18 cellular contexts compared by ENCODE assay signal in the genomic region with DNA sequence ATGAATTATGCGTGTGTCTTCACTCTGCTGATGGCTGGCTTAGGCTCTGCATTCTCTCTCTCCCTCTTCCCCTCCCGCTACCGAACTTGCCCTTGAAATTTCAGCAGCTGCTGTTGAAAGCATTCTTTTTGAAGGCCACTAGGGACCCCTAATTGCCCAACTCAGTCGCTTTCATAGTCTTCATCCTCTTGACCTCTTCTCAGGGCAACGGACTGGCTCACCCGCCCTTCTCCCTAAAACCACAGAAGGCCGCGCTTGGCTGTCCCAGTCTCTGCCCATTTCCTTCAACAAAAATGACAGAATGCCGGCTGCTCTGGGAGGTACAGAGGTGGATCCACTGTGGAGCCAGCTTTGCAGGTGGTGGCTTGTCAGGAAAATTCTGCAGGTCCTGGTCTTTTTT. TPM values are rescaled to one million over a fixed set of nuclear protein-coding genes. Genes with fewer than 3 reads are reported as not detected.
A peak's percentile ranks its signal among the peaks of the same experiment; 100 is the strongest.
DNase-seq lines count a peak whose midpoint lies in the region; ATAC-seq and TF ChIP-seq lines count a peak whose summit lies in the region.
"Had no signal": no experiment of that assay in that cellular context is flagged by ENCODE, and none has a peak within 500 bp of the region (broad histone marks: within the 10 kb centered on the region; RNA-seq: fewer than 3 reads in every experiment).

No MANE protein-coding gene starts in this region.

- no peak overlapping the region for H3K14ac ChIP-seq in neuronal stem cell (ENCODE audit: low read length)

- H3K79me1 ChIP-seq in neuronal stem cell (ENCODE audit: low read depth, low read length), result no peaks in the 10 kb centered on the region

- H2AFZ ChIP-seq in OCI-LY7 (ENCODE audit: low read length) (no peak overlapping the region), neuronal stem cell (ENCODE audit: low read length) (peak overlapping the region; percentile 50)
- H2AFZ ChIP-seq: hepatocyte, parathyroid adenoma had no signal

- no peak overlapping the region for H2BK12ac ChIP-seq in neuronal stem cell (ENCODE audit: low read length)

- WGBS in neuronal stem cell (ENCODE audit: extremely low coverage in 2 of 2, insufficient read length in 2 of 2, insufficient replicate concordance in 1 of 2), 2 donors, result no CpG with 5 or more reads among the region's 9 CpGs

- H4K91ac ChIP-seq in neuronal stem cell (ENCODE audit: low read depth, low read length, poor library complexity), result no peak overlapping the region

- H3K9ac ChIP-seq in neuronal stem cell (ENCODE audit: low read depth, low read length, poor library complexity), result no peak overlapping the region
- H3K9ac ChIP-seq: parathyroid adenoma had no signal

- no peak overlapping the region for H3K4me3 Mint-ChIP-seq in activated naive CD8-positive, alpha-beta T cell treated with anti-CD3 and anti-CD28 coated beads for 36 hours
- H3K4me3 Mint-ChIP-seq: memory B cell, WTC11 had no signal

- H3K27ac ChIP-seq in OCI-LY7 (ENCODE audit: low read depth, low read length, poor library complexity, severe bottlenecking), result no peak overlapping the region
- no peak overlapping the region for H3K27ac ChIP-seq in neuronal stem cell (replicated peaks; ENCODE audit: low read length)
- H3K27ac ChIP-seq: hepatocyte, parathyroid adenoma had no signal

- no peaks in the 10 kb centered on the region for H3K27me3 ChIP-seq in neuronal stem cell (ENCODE audit: control insufficient read depth in 3 of 3, insufficient read depth in 3 of 3, low read depth in 1 of 3, low read length in 3 of 3)
- H3K27me3 ChIP-seq: BE2C, hepatocyte, MG63 had no signal

- no peak overlapping the region for H3K18ac ChIP-seq in neuronal stem cell (ENCODE audit: low read length)

- intact Hi-C loops in OCI-LY7 (cut with micrococcal nuclease; ENCODE audit: unreplicated experiment), result no loop called here

- ATAC-seq in HG02678 (IDR thresholded peaks at IDR 0.05; ENCODE audit: unreplicated experiment) (no peak), GM21390 (IDR thresholded peaks at IDR 0.05; ENCODE audit: unreplicated experiment) (no peak)
- no peak for ATAC-seq in activated CD4-positive, CD25-positive, alpha-beta regulatory T cell treated with anti-CD3 and anti-CD28 coated beads, Interleukin-2, amount 50 U/mL, for 24 hours
- ATAC-seq: WTC11 had no signal

- no peaks in the 10 kb centered on the region for H3K79me2 ChIP-seq in OCI-LY7 (ENCODE audit: insufficient read depth, low read depth, low read length)
- H3K79me2 ChIP-seq: hepatocyte, parathyroid adenoma had no signal

- no peak overlapping the region for H2BK120ac ChIP-seq in neuronal stem cell (ENCODE audit: low read depth, low read length)

- H2AK5ac ChIP-seq in neuronal stem cell (ENCODE audit: low read depth, low read length), result no peak overlapping the region

- no peaks in the 10 kb centered on the region for H3K9me3 ChIP-seq in OCI-LY7 (ENCODE audit: low read length)
- peaks cover 0 to 1% of the 10 kb centered on the region in 2 donors for H3K9me3 ChIP-seq in neuronal stem cell (replicated peaks in 1 of 2; ENCODE audit: control insufficient read depth in 2 of 2, insufficient read depth in 1 of 2, low read depth in 1 of 2, low read length in 2 of 2)
- H3K9me3 ChIP-seq: BE2C, MG63 had no signal

- peak; percentile 11 for DNase-seq in HEK293T (ENCODE audit: extremely low spot score)
- peak; percentile 20 for DNase-seq in OCI-LY7 (ENCODE audit: low spot score)
- DNase-seq in fibroblast of gingiva (ENCODE audit: low read depth), result peak; percentile 85
- DNase-seq in neuronal stem cell (ENCODE audit: low spot score), result no peak
- no peak for DNase-seq in activated naive CD8-positive, alpha-beta T cell treated with anti-CD3 and anti-CD28 coated beads for 36 hours
- DNase-seq: BE2C; effector CD8-positive, alpha-beta T cell; MG63; NCI-H510A; stimulated activated CD4-positive, alpha-beta T cell treated with anti-CD3 and anti-CD28 coated beads, Interleukin-2, amount 100 ng/mL, for 24 hours; stimulated activated naive CD4-positive, alpha-beta T cell had no signal

- no peaks in the 10 kb centered on the region for H4K20me1 ChIP-seq in OCI-LY7 (ENCODE audit: insufficient read depth, low read length)

- no peak overlapping the region for H3K23ac ChIP-seq in neuronal stem cell (ENCODE audit: low read depth, low read length, poor library complexity)

- no peaks in the 10 kb centered on the region for H3K36me3 Mint-ChIP-seq in activated naive CD8-positive, alpha-beta T cell treated with anti-CD3 and anti-CD28 coated beads for 36 hours
- H3K36me3 Mint-ChIP-seq: memory B cell, WTC11 had no signal

- TF ChIP-seq CTCF in OCI-LY7 (conservative IDR thresholded peaks at IDR 0.05; ENCODE audit: low read length), result 0 out of 2 replicates have a peak, but pooled peaks have one; percentile 20

- H3K4me1 ChIP-seq in OCI-LY7 (ENCODE audit: insufficient read depth, low read length, poor library complexity, severe bottlenecking) (peaks cover 12% of the 10 kb centered on the region), neuronal stem cell (ENCODE audit: control insufficient read depth in 2 of 2, insufficient read depth in 1 of 2, low read depth in 1 of 2, low read length in 2 of 2) (peaks cover 6 to 13% of the 10 kb centered on the region in 2 donors)

- BruUV-seq in OCI-LY7 (replicated peaks; lab: Mats Ljungman, UMichigan), result no TSS peak

- no peak overlapping the region for H4K8ac ChIP-seq in neuronal stem cell (ENCODE audit: low read depth, low read length)

- H3K4ac ChIP-seq in neuronal stem cell (ENCODE audit: low read length), result no peak overlapping the region

- H3K27ac Mint-ChIP-seq in activated naive CD8-positive, alpha-beta T cell treated with anti-CD3 and anti-CD28 coated beads for 36 hours, result no peak overlapping the region
- H3K27ac Mint-ChIP-seq: memory B cell, WTC11 had no signal

- H3K4me2 ChIP-seq in OCI-LY7 (ENCODE audit: low read length) (no peak overlapping the region), neuronal stem cell (ENCODE audit: insufficient read depth, low read length, poor library complexity, severe bottlenecking) (no peak overlapping the region)
- H3K4me2 ChIP-seq: hepatocyte had no signal

- no peaks in the 10 kb centered on the region for H3K27me3 Mint-ChIP-seq in activated naive CD8-positive, alpha-beta T cell treated with anti-CD3 and anti-CD28 coated beads for 36 hours
- H3K27me3 Mint-ChIP-seq: memory B cell had no signal

- POLR2A ChIA-PET in HEK293T (lab: Yijun Ruan, JAX), result interaction anchor here (2.0 to 6.8 kb wide), 2 partner anchors 40 to 50 kb away, joined by 12 to 117 read pairs; partner anchors contain the start of genes HEXIM1 and HEXIM2
- POLR2A ChIA-PET in OCI-LY7 (lab: Charles Lee), result no interaction called here

- H2BK5ac ChIP-seq in neuronal stem cell (ENCODE audit: low read length), result no peak overlapping the region

- H3K36me3 ChIP-seq in OCI-LY7 (ENCODE audit: insufficient read depth, low read length) (no peaks in the 10 kb centered on the region), neuronal stem cell (replicated peaks in 1 of 2; ENCODE audit: control insufficient read depth in 2 of 2, insufficient read depth in 2 of 2, low read length in 2 of 2) (no peaks in the 10 kb centered on the region)
- H3K36me3 ChIP-seq: BE2C, MG63 had no signal

- CTCF ChIA-PET in HEK293T (lab: Yijun Ruan, JAX) (interaction anchor here (0.6 to 5.8 kb wide), 5 partner anchors 12 to 65 kb away, joined by 3 to 85 read pairs (median 10); partner anchors contain the start of genes ACBD4 and HEXIM1), OCI-LY7 (lab: Charles Lee; ENCODE audit: unreplicated experiment) (no interaction called here)

- no peaks in the 10 kb centered on the region for H3K9me2 ChIP-seq in OCI-LY7 (ENCODE audit: insufficient read depth, low read length)

- H3K9me3 Mint-ChIP-seq in activated naive CD8-positive, alpha-beta T cell treated with anti-CD3 and anti-CD28 coated beads for 36 hours, result no peaks in the 10 kb centered on the region
- H3K9me3 Mint-ChIP-seq: memory B cell had no signal

- no peak overlapping the region for H3K4me3 ChIP-seq in OCI-LY7 (ENCODE audit: low read depth, low read length, poor library complexity, severe bottlenecking)
- no peak overlapping the region for H3K4me3 ChIP-seq in neuronal stem cell (ENCODE audit: low read length in 2 of 2)
- H3K4me3 ChIP-seq: hepatocyte, MG63 had no signal

- H2BK15ac ChIP-seq in neuronal stem cell (ENCODE audit: low read length), result no peak overlapping the region

- H3K4me1 Mint-ChIP-seq in activated naive CD8-positive, alpha-beta T cell treated with anti-CD3 and anti-CD28 coated beads for 36 hours, result peaks cover 3% of the 10 kb centered on the region

TF ChIP-seq in HEK293T, 16 proteins besides CTCF, POLR2A, EP300 and RAD21:
- TF ChIP-seq ELF4 (IDR thresholded peaks at IDR 0.05) (no peak), NFRKB (IDR thresholded peaks at IDR 0.05) (no peak)
TF ChIP-seq in HEK293T: peak in this region for 0.

RNA-seq across cellular contexts. Expression of gene FMNL1, which starts 21.0 kb away (rescaled TPM):
- total RNA-seq in OCI-LY7 (2014; rRNA removed; shearing (Covaris generic)), result 44.8 and 55.1 TPM in 2 replicates
- 133 and 159 TPM in 2 replicates for total RNA-seq in OCI-LY7 (2022)
- 2.8 TPM for polyA plus RNA-seq in neuronal stem cell (2013, experiment 1 of 2)
- polyA plus RNA-seq in neuronal stem cell (2013, experiment 2 of 2), result 2.9 TPM
- total RNA-seq in activated naive CD8-positive, alpha-beta T cell treated with anti-CD3 and anti-CD28 coated beads for 36 hours, result 100 to 1,000 TPM; 215 to 219 TPM

RNA-seq across cellular contexts. Expression of gene HEXIM2, which starts 39.0 kb away (rescaled TPM):
- total RNA-seq in OCI-LY7 (2014; rRNA removed; shearing (Covaris generic)), result 8.6 and 9.3 TPM in 2 replicates
- total RNA-seq in OCI-LY7 (2022), result 9.7 and 11.1 TPM in 2 replicates
- polyA plus RNA-seq in neuronal stem cell (2013, experiment 1 of 2), result 3.9 TPM
- 3.7 TPM for polyA plus RNA-seq in neuronal stem cell (2013, experiment 2 of 2)
- 1 to 10 TPM; 4.8 to 5.6 TPM for total RNA-seq in activated naive CD8-positive, alpha-beta T cell treated with anti-CD3 and anti-CD28 coated beads for 36 hours

RNA-seq across cellular contexts. Expression of gene HEXIM1, which starts 52.4 kb away (rescaled TPM):
- total RNA-seq in OCI-LY7 (2014; rRNA removed; shearing (Covaris generic)), result 12.1 and 13.9 TPM in 2 replicates
- 16.4 and 17.2 TPM in 2 replicates for total RNA-seq in OCI-LY7 (2022)
- polyA plus RNA-seq in neuronal stem cell (2013, experiment 1 of 2), result 21.6 TPM
- polyA plus RNA-seq in neuronal stem cell (2013, experiment 2 of 2), result 22.5 TPM
- 10 to 100 TPM; 36.0 to 36.5 TPM for total RNA-seq in activated naive CD8-positive, alpha-beta T cell treated with anti-CD3 and anti-CD28 coated beads for 36 hours

Comparison
In these comparisons a context has a peak if more than half of its experiments do, and no peak if none do; other contexts are left out.
1. DNase-seq: peak in HEK293T (single experiment), OCI-LY7 (single experiment) and fibroblast of gingiva (single experiment); none in neuronal stem cell (single experiment) and activated naive CD8-positive, alpha-beta T cell treated with anti-CD3 and anti-CD28 coated beads for 36 hours (single experiment).